Comparison of ENCODE assay signal across 3 cellular contexts in the genomic region with DNA sequence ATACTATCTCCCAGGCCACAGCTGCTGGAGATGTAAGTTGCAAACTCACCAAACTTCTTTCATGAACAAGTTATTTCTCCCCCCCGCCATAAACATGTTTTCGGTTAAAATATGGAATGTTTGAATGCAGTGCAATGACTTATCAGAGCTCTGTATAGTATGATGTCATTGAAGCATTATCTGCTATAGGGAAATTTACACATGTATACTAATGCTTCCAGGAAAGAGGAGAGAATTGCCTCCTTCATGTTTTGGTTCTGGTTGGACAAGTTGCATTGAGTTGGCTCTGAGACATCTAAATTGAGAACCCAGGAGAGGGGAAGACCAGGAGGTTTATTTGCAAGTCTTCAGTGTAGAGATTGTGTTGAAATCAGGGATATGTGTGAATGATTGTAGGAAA.
A peak's percentile ranks its signal among the peaks of the same experiment; 100 is the strongest.
TF ChIP-seq lines count a peak whose summit lies in the region.

No MANE protein-coding gene starts in this region.

TF ChIP-seq in HepG2, 621 proteins besides CTCF, POLR2A, EP300 and RAD21:
- TF ChIP-seq SYNCRIP (IDR thresholded peaks at IDR 0.05; ENCODE audit: insufficient read depth, low read depth, low read length): no peak
- TF ChIP-seq RBM22 (optimal IDR thresholded peaks at IDR 0.05; ENCODE audit: low read length): peak; percentile 58
- TF ChIP-seq, protein P1, sequence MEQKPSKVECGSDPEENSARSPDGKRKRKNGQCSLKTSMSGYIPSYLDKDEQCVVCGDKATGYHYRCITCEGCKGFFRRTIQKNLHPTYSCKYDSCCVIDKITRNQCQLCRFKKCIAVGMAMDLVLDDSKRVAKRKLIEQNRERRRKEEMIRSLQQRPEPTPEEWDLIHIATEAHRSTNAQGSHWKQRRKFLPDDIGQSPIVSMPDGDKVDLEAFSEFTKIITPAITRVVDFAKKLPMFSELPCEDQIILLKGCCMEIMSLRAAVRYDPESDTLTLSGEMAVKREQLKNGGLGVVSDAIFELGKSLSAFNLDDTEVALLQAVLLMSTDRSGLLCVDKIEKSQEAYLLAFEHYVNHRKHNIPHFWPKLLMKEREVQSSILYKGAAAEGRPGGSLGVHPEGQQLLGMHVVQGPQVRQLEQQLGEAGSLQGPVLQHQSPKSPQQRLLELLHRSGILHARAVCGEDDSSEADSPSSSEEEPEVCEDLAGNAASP (CRISPR knock-in tag; IDR thresholded peaks at IDR 0.05; ENCODE audit: borderline replicate concordance): no peak
- TF ChIP-seq ZNF772 (CRISPR knock-in tag; IDR thresholded peaks at IDR 0.05): no peak
- TF ChIP-seq ATF7 (IDR thresholded peaks at IDR 0.05): peak; percentile 90
- no peak for TF ChIP-seq ATF7 (CRISPR knock-in tag; IDR thresholded peaks at IDR 0.05)
TF ChIP-seq in HepG2: peak in this region for 2.

TF ChIP-seq in HEK293, 187 proteins besides CTCF, POLR2A, EP300 and RAD21:
- TF ChIP-seq ZNF248 (tag by site-specific recombination; IDR thresholded peaks at IDR 0.05) (no peak), ZNF311 (tag by site-specific recombination; IDR thresholded peaks at IDR 0.05; ENCODE audit: borderline replicate concordance) (no peak), ZNF837 (tag by site-specific recombination; IDR thresholded peaks at IDR 0.05) (no peak)
- TF ChIP-seq, protein P2, sequence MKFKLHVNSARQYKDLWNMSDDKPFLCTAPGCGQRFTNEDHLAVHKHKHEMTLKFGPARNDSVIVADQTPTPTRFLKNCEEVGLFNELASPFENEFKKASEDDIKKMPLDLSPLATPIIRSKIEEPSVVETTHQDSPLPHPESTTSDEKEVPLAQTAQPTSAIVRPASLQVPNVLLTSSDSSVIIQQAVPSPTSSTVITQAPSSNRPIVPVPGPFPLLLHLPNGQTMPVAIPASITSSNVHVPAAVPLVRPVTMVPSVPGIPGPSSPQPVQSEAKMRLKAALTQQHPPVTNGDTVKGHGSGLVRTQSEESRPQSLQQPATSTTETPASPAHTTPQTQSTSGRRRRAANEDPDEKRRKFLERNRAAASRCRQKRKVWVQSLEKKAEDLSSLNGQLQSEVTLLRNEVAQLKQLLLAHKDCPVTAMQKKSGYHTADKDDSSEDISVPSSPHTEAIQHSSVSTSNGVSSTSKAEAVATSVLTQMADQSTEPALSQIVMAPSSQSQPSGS (tag by site-specific recombination; IDR thresholded peaks at IDR 0.05; ENCODE audit: low read depth): peak; percentile 56; the same call in 1 of the 2 replicates

TF ChIP-seq in IMR-90, 13 proteins besides CTCF, POLR2A, EP300 and RAD21:
- no peak for TF ChIP-seq MXI1 (IDR thresholded peaks at IDR 0.05; ENCODE audit: borderline replicate concordance, low read depth, low read length)
- TF ChIP-seq, protein P3, sequence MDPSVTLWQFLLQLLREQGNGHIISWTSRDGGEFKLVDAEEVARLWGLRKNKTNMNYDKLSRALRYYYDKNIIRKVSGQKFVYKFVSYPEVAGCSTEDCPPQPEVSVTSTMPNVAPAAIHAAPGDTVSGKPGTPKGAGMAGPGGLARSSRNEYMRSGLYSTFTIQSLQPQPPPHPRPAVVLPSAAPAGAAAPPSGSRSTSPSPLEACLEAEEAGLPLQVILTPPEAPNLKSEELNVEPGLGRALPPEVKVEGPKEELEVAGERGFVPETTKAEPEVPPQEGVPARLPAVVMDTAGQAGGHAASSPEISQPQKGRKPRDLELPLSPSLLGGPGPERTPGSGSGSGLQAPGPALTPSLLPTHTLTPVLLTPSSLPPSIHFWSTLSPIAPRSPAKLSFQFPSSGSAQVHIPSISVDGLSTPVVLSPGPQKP (IDR thresholded peaks at IDR 0.05; ENCODE audit: borderline replicate concordance, low read depth, low read length): no peak
- no peak for TF ChIP-seq CEBPB (IDR thresholded peaks at IDR 0.05; ENCODE audit: low read depth, low read length)
- TF ChIP-seq RCOR1 (IDR thresholded peaks at IDR 0.05; ENCODE audit: insufficient replicate concordance, low read length): no peak
- TF ChIP-seq, protein P4, sequence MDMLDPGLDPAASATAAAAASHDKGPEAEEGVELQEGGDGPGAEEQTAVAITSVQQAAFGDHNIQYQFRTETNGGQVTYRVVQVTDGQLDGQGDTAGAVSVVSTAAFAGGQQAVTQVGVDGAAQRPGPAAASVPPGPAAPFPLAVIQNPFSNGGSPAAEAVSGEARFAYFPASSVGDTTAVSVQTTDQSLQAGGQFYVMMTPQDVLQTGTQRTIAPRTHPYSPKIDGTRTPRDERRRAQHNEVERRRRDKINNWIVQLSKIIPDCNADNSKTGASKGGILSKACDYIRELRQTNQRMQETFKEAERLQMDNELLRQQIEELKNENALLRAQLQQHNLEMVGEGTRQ (IDR thresholded peaks at IDR 0.05; ENCODE audit: low read depth, low read length): no peak
- no peak for TF ChIP-seq MAFK (IDR thresholded peaks at IDR 0.05; ENCODE audit: low read depth, low read length)
- no peak for TF ChIP-seq FOS (IDR thresholded peaks at IDR 0.05; ENCODE audit: low read depth, low read length)
- no peak for TF ChIP-seq BHLHE40 (IDR thresholded peaks at IDR 0.05; ENCODE audit: low read depth, low read length)
- TF ChIP-seq NFE2L2 (IDR thresholded peaks at IDR 0.05; ENCODE audit: low read depth, low read length): no peak
- TF ChIP-seq CHD1 (IDR thresholded peaks at IDR 0.05; ENCODE audit: low read depth, low read length): no peak
- TF ChIP-seq SMC3 (IDR thresholded peaks at IDR 0.05; ENCODE audit: low read depth, low read length): no peak
- no peak for TF ChIP-seq MAZ (IDR thresholded peaks at IDR 0.05; ENCODE audit: borderline replicate concordance, low read depth, low read length)
- no peak for TF ChIP-seq RFX5 (IDR thresholded peaks at IDR 0.05; ENCODE audit: low read depth, low read length)
TF ChIP-seq in IMR-90: peak in this region for 0.
